In genomic region chr16:31094424-31095120, GRCh38 we compare ENCODE assay signal across 8 cellular contexts. TPM values are rescaled to one million over a fixed set of nuclear protein-coding genes. Genes with fewer than 3 reads are reported as not detected.
A peak's percentile ranks its signal among the peaks of the same experiment; 100 is the strongest.
DNase-seq lines count a peak whose midpoint lies in the region; ATAC-seq and TF ChIP-seq lines count a peak whose summit lies in the region.

VKORC1 (minus strand) TSS chr16:31094797; CDS start chr16:31094729, 68 bp downstream.

- peaks cover 4% of the 10 kb centered on the region for H3K36me3 Mint-ChIP-seq in chondrocyte (ENCODE audit: low read depth)

- no peaks in the 10 kb centered on the region for H3K27me3 Mint-ChIP-seq in chondrocyte (ENCODE audit: low read depth)

- peak within 1 kb of the TSS; percentile 98 for H3K4me3 Mint-ChIP-seq in chondrocyte (ENCODE audit: unreplicated experiment)

- peak; percentile 29 for TF ChIP-seq CTCF in chondrocyte (IDR thresholded peaks at IDR 0.05)

- peak; percentile 96 for DNase-seq in AG20443 (ENCODE audit: low spot score)
- peak; percentile 98 for DNase-seq in NCI-H460 (ENCODE audit: extremely low read depth, low read depth)
- peak; percentile 81 to 85 for DNase-seq in activated CD4-positive, alpha-beta T cell treated with anti-CD3 and anti-CD28 coated beads for 24 hours (ENCODE audit: low read depth in 2 of 2)
- peak; percentile 97 for DNase-seq in chondrocyte (ENCODE audit: low spot score)
- DNase-seq in kidney glomerular epithelial cell (lab: John Stamatoyannopoulos, UW) = peak; percentile 95
- peak; percentile 59 to 70 for DNase-seq in stimulated activated CD4-positive, alpha-beta T cell treated with anti-CD3 and anti-CD28 coated beads, Interleukin-1b, Interleukin-23, amount 100 ng/mL, for 1 hour (ENCODE audit: low read depth in 2 of 2)

- H3K4me1 Mint-ChIP-seq in chondrocyte (ENCODE audit: low read depth) = peaks cover 30% of the 10 kb centered on the region

- H3K9me3 Mint-ChIP-seq in chondrocyte (ENCODE audit: low read depth) = peaks cover under 1% of the 10 kb centered on the region

- H3K27ac Mint-ChIP-seq in chondrocyte (ENCODE audit: unreplicated experiment) = peak within 1 kb of the TSS; percentile 88

- peak; percentile 80 for ATAC-seq in GM19035 (IDR thresholded peaks at IDR 0.05; ENCODE audit: unreplicated experiment)
- ATAC-seq in HG03354 (IDR thresholded peaks at IDR 0.05; ENCODE audit: poor library complexity, severe bottlenecking, unreplicated experiment) = peak; percentile 86

RNA-seq across cellular contexts. Expression of gene VKORC1, which starts in this region (rescaled TPM):
- total RNA-seq in NCI-H460 (2014; rRNA removed; shearing (Covaris generic)) = 138 and 148 TPM in 2 replicates
- 152 and 174 TPM in 2 replicates for polyA plus RNA-seq in NCI-H460 (2014; cell fraction: nucleus; rRNA removed)
- 167 to 199 TPM (median 193 TPM) in 3 replicates for total RNA-seq in chondrocyte

Comparison
In these comparisons a context has a peak if more than half of its experiments do, and no peak if none do; other contexts are left out.
1. Peak in every context shown above with its lines: DNase-seq and ATAC-seq.